In genomic region chr16:2770057-2770780, GRCh38 we compare ENCODE assay signal across 10 cellular contexts. TPM values are rescaled to one million over a fixed set of nuclear protein-coding genes. Genes with fewer than 3 reads are reported as not detected.
DNase-seq lines count a peak whose midpoint lies in the region; ATAC-seq and TF ChIP-seq lines count a peak whose summit lies in the region.
"Had no signal": no experiment of that assay in that cellular context is flagged by ENCODE, and none has a peak within 500 bp of the region (broad histone marks: within the 10 kb centered on the region; RNA-seq: fewer than 3 reads in every experiment).

No MANE protein-coding gene starts in this region.

- H3K4me3 ChIP-seq in OCI-LY3 (ENCODE audit: low read length) (no peak overlapping the region), spleen (no peak overlapping the region)
- H3K4me3 ChIP-seq: left lung had no signal

- TF ChIP-seq POLR2A in erythroblast (IDR thresholded peaks at IDR 0.05; ENCODE audit: low read length) (no peak), spleen (IDR thresholded peaks at IDR 0.05) (no peak)

- peak; percentile 20; the same call in 1 of the 2 replicates for TF ChIP-seq CTCF in OCI-LY3 (IDR thresholded peaks at IDR 0.05; ENCODE audit: low read depth, low read length)
- TF ChIP-seq CTCF in spleen (IDR thresholded peaks at IDR 0.05 in 8 of 11, conservative IDR thresholded peaks at IDR 0.05 in 3 of 11): no peak

- H3K9ac ChIP-seq in OCI-LY3 (ENCODE audit: low read length): no peak overlapping the region

- 83 to 89% (median 84%) methylated on average over 19 to 31 of the region's 31 CpGs for WGBS in spleen, 5 donors

- H4K20me1 ChIP-seq in OCI-LY3 (ENCODE audit: insufficient read depth, low read length): peaks cover 57% of the 10 kb centered on the region

- H3K27me3 ChIP-seq in OCI-LY3 (ENCODE audit: low read depth, low read length) (no peaks in the 10 kb centered on the region), spleen (replicated peaks in 1 of 7) (no peaks in the 10 kb centered on the region)
- H3K27me3 ChIP-seq: left lung had no signal

- intact Hi-C loops in spleen (cut with DNase I; ENCODE audit: low total_unique reads): no loop called here

- peaks cover 74% of the 10 kb centered on the region for H3K79me2 ChIP-seq in OCI-LY3 (ENCODE audit: low read length)

- H2AFZ ChIP-seq in OCI-LY3 (ENCODE audit: low read depth, low read length): no peak overlapping the region

- 0 out of 2 replicates have a peak, but pooled peaks cover under 1% of the 10 kb centered on the region for H3K4me1 ChIP-seq in OCI-LY3 (ENCODE audit: low read length)
- peaks cover 3 to 60% (median 24%) of the 10 kb centered on the region in 6 donors for H3K4me1 ChIP-seq in spleen

- H3K9me3 ChIP-seq in OCI-LY3 (ENCODE audit: insufficient read depth, low read length) (no peaks in the 10 kb centered on the region), spleen (no peaks in the 10 kb centered on the region)
- H3K9me3 ChIP-seq: left lung had no signal

- H3K36me3 ChIP-seq in OCI-LY3 (replicated peaks; ENCODE audit: low read depth, low read length): peaks cover 69% of the 10 kb centered on the region
- peaks cover 16 to 100% (median 96%) of the 10 kb centered on the region in 6 donors for H3K36me3 ChIP-seq in spleen

- ATAC-seq in HG03108 (IDR thresholded peaks at IDR 0.05; ENCODE audit: unreplicated experiment) (no peak), GM21619 (IDR thresholded peaks at IDR 0.05; ENCODE audit: unreplicated experiment) (no peak)

- H3K4me2 ChIP-seq in OCI-LY3 (ENCODE audit: low read length): no peak overlapping the region

- H3K27ac ChIP-seq in OCI-LY3 (ENCODE audit: low read length) (no peak overlapping the region), spleen (peak overlapping the region in 3 of 8 donors; percentile 26 to 35 (median 34))
- H3K27ac ChIP-seq: left lung had no signal

- peak; percentile 48 for DNase-seq in DMS 273 (lab: John Stamatoyannopoulos, UW; ENCODE audit: unreplicated experiment)
- DNase-seq in DMS 273 treated with DMSO at 0.1 percent for 48 hours (lab: John Stamatoyannopoulos, UW): no peak
- peak; percentile 64 to 73 for DNase-seq in erythroblast (lab: John Stamatoyannopoulos, UW)
- peak; percentile 69 for DNase-seq in spleen
- no peak for DNase-seq in hypothalamus (lab: John Stamatoyannopoulos, UW)
- DNase-seq: 8988T had no signal

RNA-seq across cellular contexts. Expression of gene ELOB, which starts 6.9 kb away (rescaled TPM):
- total RNA-seq in spleen: 100 to 1,000 TPM; 128 to 467 (median 134) TPM
- 100 to 1,000 TPM; 233 to 378 (median 247) TPM for polyA plus RNA-seq in spleen

RNA-seq across cellular contexts. Expression of gene PRSS33, which starts 17.1 kb away (rescaled TPM):
- total RNA-seq in spleen: under 1 TPM in 2 of 7 donors, not detected in 5; 0.32 to 0.67 TPM
- under 1 TPM in 1 of 3 donors, not detected in 2; 0.03 TPM for polyA plus RNA-seq in spleen
- total RNA-seq: left lung had no signal

RNA-seq across cellular contexts. Expression of gene SRRM2, which starts 17.8 kb away (rescaled TPM):
- total RNA-seq in spleen: 100 to 1,000 TPM; 590 to 922 (median 875) TPM
- polyA plus RNA-seq in spleen: 1,000 to 10,000 TPM in 1 of 3 donors, 100 to 1,000 TPM in 2; 239 to 1,169 (median 672) TPM

RNA-seq across cellular contexts. Expression of gene PRSS41, which starts 28.1 kb away (rescaled TPM):
- total RNA-seq in spleen: not detected
- not detected for polyA plus RNA-seq in spleen
- total RNA-seq: left lung had no signal

RNA-seq across cellular contexts. Expression of gene PRSS21, which starts 46.8 kb away (rescaled TPM):
- total RNA-seq in spleen: 1 to 10 TPM in 6 of 7 donors, under 1 TPM in 1; 0.81 to 4.9 (median 1.5) TPM
- 1 to 10 TPM in 2 of 3 donors, under 1 TPM in 1; 0.49 to 3.4 (median 1.8) TPM for polyA plus RNA-seq in spleen

Comparison
In these comparisons a context has a peak if more than half of its experiments do, and no peak if none do; other contexts are left out.
1. DNase-seq: peak in DMS 273 (single experiment), erythroblast (2 of 2) and spleen (single experiment); none in DMS 273 treated with DMSO at 0.1 percent for 48 hours (single experiment) and hypothalamus (0 of 51).